Comparison of ENCODE assay signal across 14 cellular contexts in the genomic region with DNA sequence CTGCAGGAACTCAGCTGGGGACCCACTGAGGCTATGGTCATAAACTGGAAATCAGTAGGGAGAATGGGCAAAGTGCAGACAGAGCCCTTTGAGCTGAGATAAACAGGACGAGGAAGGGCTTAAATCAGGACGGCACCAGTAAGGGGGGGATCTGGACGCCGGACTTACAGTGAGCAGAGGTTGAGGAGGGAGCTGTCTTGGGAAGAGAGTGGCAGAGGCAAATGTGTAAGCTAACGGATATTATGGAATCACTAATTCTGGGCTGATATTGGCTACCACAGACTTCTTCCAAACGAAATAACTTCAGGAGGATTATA. TPM values are rescaled to one million over a fixed set of nuclear protein-coding genes. Genes with fewer than 3 reads are reported as not detected.
DNase-seq lines count a peak whose midpoint lies in the region; ATAC-seq, FAIRE-seq and TF ChIP-seq lines count a peak whose summit lies in the region.
"Had no signal": no experiment of that assay in that cellular context is flagged by ENCODE, and none has a peak within 500 bp of the region (broad histone marks: within the 10 kb centered on the region; RNA-seq: fewer than 3 reads in every experiment).

No MANE protein-coding gene starts in this region.

- H3K9me3 ChIP-seq in mammary epithelial cell (replicated peaks; ENCODE audit: insufficient read depth, low read length) (no peaks in the 10 kb centered on the region), iPS DF 6.9 (ENCODE audit: control insufficient read depth, insufficient read depth, low read length) (no peaks in the 10 kb centered on the region), pancreas (no peaks in the 10 kb centered on the region)

- H3K27me3 ChIP-seq in mammary epithelial cell (ENCODE audit: insufficient read depth, low read length) (no peaks in the 10 kb centered on the region), iPS DF 6.9 (ENCODE audit: control insufficient read depth, insufficient read depth, low read length) (peaks cover 8% of the 10 kb centered on the region; the same call in 1 of the 2 replicates), pancreas (no peaks in the 10 kb centered on the region)
- H3K27me3 ChIP-seq: BLaER1 had no signal

- intact Hi-C loops in mammary epithelial cell (cut with micrococcal nuclease), result no loop called here
- intact Hi-C loops in pancreas (cut with DNase I), result no loop called here

- no peaks in the 10 kb centered on the region for H4K20me1 ChIP-seq in mammary epithelial cell (ENCODE audit: insufficient read depth, low read length)
- H4K20me1 ChIP-seq: BLaER1 had no signal

- no peak overlapping the region for H3K4me2 ChIP-seq in mammary epithelial cell (ENCODE audit: insufficient read depth, low read depth, low read length)
- H3K4me2 ChIP-seq: BLaER1 had no signal

- H3K27ac ChIP-seq in mammary epithelial cell (ENCODE audit: insufficient read depth, low read depth, low read length), result no peak overlapping the region
- H3K27ac ChIP-seq in iPS DF 6.9 (ENCODE audit: low read length), result no peak overlapping the region
- H3K27ac ChIP-seq in pancreas, result peak overlapping the region in 1 of 4 donors; percentile 65
- H3K27ac ChIP-seq: BLaER1 had no signal

- H3K9ac ChIP-seq in mammary epithelial cell (ENCODE audit: insufficient read depth, low read length), result no peak overlapping the region
- H3K9ac ChIP-seq: BLaER1 had no signal

- H3K36me3 ChIP-seq in mammary epithelial cell (ENCODE audit: insufficient read depth, low read length) (no peaks in the 10 kb centered on the region), iPS DF 6.9 (ENCODE audit: control insufficient read depth, insufficient read depth, low read length) (no peaks in the 10 kb centered on the region), pancreas (no peaks in the 10 kb centered on the region)

- peak in 3 of 4 donors; percentile 11 to 32 (median 29) for ATAC-seq in pancreas
- ATAC-seq in GM19452 (IDR thresholded peaks at IDR 0.05; ENCODE audit: unreplicated experiment), result no peak
- no peak for ATAC-seq in HG02884 (IDR thresholded peaks at IDR 0.05; ENCODE audit: unreplicated experiment)
- ATAC-seq: stimulated activated memory B cell treated with anti-CD40 and anti-IgM and Interleukin-4, amounts not matched to agents 10 μg/mL and 1 μg/mL and 100 μg/mL, for 72 hours had no signal

- dilution Hi-C loops in mammary epithelial cell (cut with HindIII; ENCODE audit: low sequenced_read_pairs), result no loop called here

- in situ Hi-C loops in mammary epithelial cell (cut with MboI; ENCODE audit: low sequenced_read_pairs in 2 of 2), result no loop called here

- H3K4me1 ChIP-seq in mammary epithelial cell (ENCODE audit: insufficient read depth, low read length) (peaks cover 8% of the 10 kb centered on the region), iPS DF 6.9 (ENCODE audit: control insufficient read depth, insufficient read depth, low read length) (no peaks in the 10 kb centered on the region), pancreas (peaks cover 0 to 4% (median 0%) of the 10 kb centered on the region in 3 donors)
- H3K4me1 ChIP-seq: BLaER1 had no signal

- DNase-seq in Ammon's horn (ENCODE audit: low spot score) (peak; percentile 31), mammary epithelial cell (no peak), iPS DF 6.9 (ENCODE audit: low read depth, low spot score) (no peak), pancreas (no peak), mesenteric fat pad (ENCODE audit: low spot score) (no peak), UCSD-AML1 (lab: John Stamatoyannopoulos, UW; ENCODE audit: unreplicated experiment) (no peak)
- DNase-seq: amniotic stem cell; naive thymus-derived CD4-positive, alpha-beta T cell; NCI-H1694 treated with DMSO at 0.1 percent for 48 hours had no signal

- TF ChIP-seq CTCF in mammary epithelial cell (conservative IDR thresholded peaks at IDR 0.05 in 1 of 2, IDR thresholded peaks at IDR 0.05 in 1 of 2; ENCODE audit: extremely low read depth in 1 of 2, insufficient read depth in 1 of 2, low read depth in 1 of 2, low read length in 2 of 2) (no peak), pancreas (IDR thresholded peaks at IDR 0.05) (no peak)

- H3K79me2 ChIP-seq in mammary epithelial cell (ENCODE audit: insufficient read depth, low read length), result no peaks in the 10 kb centered on the region

- 40% methylated on average over 6 of the region's 6 CpGs for WGBS in mammary epithelial cell (ENCODE audit: low coverage, missing lambda C conversion rate)
- no CpG with 5 or more reads among the region's 6 CpGs for WGBS in iPS DF 6.9 (ENCODE audit: insufficient coverage, insufficient read length)
- WGBS in pancreas, 2 donors, result 18 to 35% methylated on average over 6 of the region's 6 CpGs

- peak overlapping the region; percentile 66 for H2AFZ ChIP-seq in mammary epithelial cell (ENCODE audit: low read depth, low read length)

- BruUV-seq in mammary epithelial cell (replicated peaks; lab: Mats Ljungman, UMichigan), result no TSS peak

- CTCF ChIA-PET in mammary epithelial cell (lab: Charles Lee; ENCODE audit: low non-redundant PET), result no interaction called here

- FAIRE-seq in pancreas (lab: Jason Lieb, UNC), result no peak
- FAIRE-seq: TTC549 had no signal

- H3K4me3 ChIP-seq in mammary epithelial cell (replicated peaks in 1 of 3; ENCODE audit: insufficient read depth in 1 of 3, low read depth in 2 of 3, low read length in 3 of 3) (no peak overlapping the region), iPS DF 6.9 (ENCODE audit: low read length) (peak overlapping the region; percentile 58; the same call in 1 of the 2 replicates), pancreas (peak overlapping the region; percentile 55 to 69 (median 64))
- H3K4me3 ChIP-seq: BLaER1 had no signal

RNA-seq across cellular contexts. Expression of gene CYP27A1, which starts 0.5 kb away (rescaled TPM):
- 10 to 100 TPM in 1 of 2 donors, under 1 TPM in 1; 0.16 to 14.5 TPM for total RNA-seq in mammary epithelial cell
- 0.40 TPM for polyA plus RNA-seq in mammary epithelial cell
- not detected for polyA minus RNA-seq in mammary epithelial cell
- total RNA-seq in pancreas, result 10 to 100 TPM in 1 of 6 donors, 1 to 10 TPM in 5; 3.1 to 21.6 (median 4.0) TPM
- 1 to 10 TPM; 6.1 to 9.9 TPM for polyA plus RNA-seq in pancreas
- total RNA-seq in mesenteric fat pad, result 20.5 TPM

RNA-seq across cellular contexts. Expression of gene PRKAG3, which starts 49.1 kb away (rescaled TPM):
- not detected for total RNA-seq in mammary epithelial cell
- polyA plus RNA-seq in mammary epithelial cell, result not detected
- not detected for polyA minus RNA-seq in mammary epithelial cell
- total RNA-seq in pancreas, result not detected
- polyA plus RNA-seq in pancreas, result not detected
- not detected for total RNA-seq in mesenteric fat pad
- total RNA-seq: naive thymus-derived CD4-positive, alpha-beta T cell had no signal
- polyA plus RNA-seq: naive thymus-derived CD4-positive, alpha-beta T cell had no signal

Comparison
In these comparisons a context has a peak if more than half of its experiments do, and no peak if none do; other contexts are left out.
1. H3K4me3 ChIP-seq: peak in iPS DF 6.9 (single experiment) and pancreas (4 of 4); none in mammary epithelial cell (0 of 3).
2. ATAC-seq: peak in pancreas (3 of 4); none in GM19452 (single experiment) and HG02884 (single experiment).